Comparison of ENCODE assay signal across 26 cellular contexts in the genomic region with DNA sequence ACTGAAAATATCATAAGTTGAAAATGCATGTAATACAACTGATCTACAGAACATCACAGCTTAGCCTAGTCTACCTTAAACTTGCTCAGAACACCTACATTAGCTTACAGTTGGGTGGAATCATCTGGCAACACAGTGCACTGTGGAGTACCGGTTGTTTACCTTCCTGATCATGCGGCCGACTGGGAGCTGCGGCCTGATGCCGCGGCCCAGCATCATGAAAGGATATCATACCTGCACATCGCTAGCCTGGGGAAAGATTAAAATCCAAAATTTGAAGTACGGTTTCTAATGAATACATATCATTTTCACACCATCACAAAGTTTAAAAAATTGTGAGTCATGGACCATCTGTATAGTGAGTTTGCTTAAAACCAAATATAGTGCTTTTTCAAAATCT. TPM values are rescaled to one million over a fixed set of nuclear protein-coding genes. Genes with fewer than 3 reads are reported as not detected.
"Had no signal": no experiment of that assay in that cellular context is flagged by ENCODE, and none has a peak within 500 bp of the region (broad histone marks: within the 10 kb centered on the region; RNA-seq: fewer than 3 reads in every experiment).

No MANE protein-coding gene starts in this region.

- H3K9me3 ChIP-seq: heart right ventricle, right atrium auricular region, vagina had no signal

- H2AFZ ChIP-seq: neural progenitor cell had no signal

- DNase-seq: activated CD4-positive, alpha-beta memory T cell treated with anti-CD3 and anti-CD28 coated beads, Interleukin-2, amount 10 ng/mL, durations not matched to agents 7 days and 5 days; activated CD4-positive, alpha-beta T cell treated with anti-CD3 and anti-CD28 coated beads for 48 hours; activated effector memory CD4-positive, alpha-beta T cell treated with Interleukin-2 at 50 U/mL for 16 hours; activated naive CD4-positive, alpha-beta T cell treated with anti-CD3 and anti-CD28 coated beads, Interleukin-2, amount 10 ng/mL, durations not matched to agents 7 days and 5 days; activated T-cell treated with anti-CD3 and anti-CD28 coated beads, Interleukin-2, amount 50 U/mL, for 72 hours; cerebellar nuclear complex; cortex of kidney; heart right ventricle; kidney; stimulated activated CD4-positive, alpha-beta T cell treated with anti-CD3 and anti-CD28 coated beads, Interleukin-12 subunit alpha, Interleukin-12 subunit beta, amount 100 ng/mL, for 4 hours; stimulated activated CD4-positive, alpha-beta T cell treated with anti-CD3 and anti-CD28 coated beads, Interleukin-4, amount 100 ng/mL, for 4 hours; T1000 had no signal

- H3K27me3 ChIP-seq: right atrium auricular region, vagina had no signal

- H3K27ac ChIP-seq: epithelial cell of prostate, neural progenitor cell, right atrium auricular region had no signal

- H3K9ac ChIP-seq: neural progenitor cell had no signal

- H3K4me3 ChIP-seq: lung, neural progenitor cell, right atrium auricular region had no signal

- H3K4me2 ChIP-seq: neural progenitor cell had no signal

- H3K36me3 ChIP-seq: neural progenitor cell, right atrium auricular region had no signal

- ATAC-seq: left lobe of liver, WTC11 had no signal

- FAIRE-seq: kidney had no signal

RNA-seq across cellular contexts. Expression of a gene that starts 48.1 kb away (rescaled TPM):
- total RNA-seq: fibroblast of villous mesenchyme; heart right ventricle; kidney; left lobe of liver; lung; mesenteric fat pad; naive thymus-derived CD8-positive, alpha-beta T cell; osteoblast; progenitor cell of endocrine pancreas; right atrium auricular region; skeletal muscle tissue; temporal lobe; vagina; WTC11 had no signal
- polyA plus RNA-seq: heart right ventricle; naive thymus-derived CD8-positive, alpha-beta T cell had no signal
